ENCODE assay signal across 10 cellular contexts in genomic region chr19:23698711-23699520, GRCh38. TPM values are rescaled to one million over a fixed set of nuclear protein-coding genes. Genes with fewer than 3 reads are reported as not detected.
A peak's percentile ranks its signal among the peaks of the same experiment; 100 is the strongest.
DNase-seq lines count a peak whose midpoint lies in the region; ATAC-seq, FAIRE-seq and TF ChIP-seq lines count a peak whose summit lies in the region.
"Had no signal": no experiment of that assay in that cellular context is flagged by ENCODE, and none has a peak within 500 bp of the region (broad histone marks: within the 10 kb centered on the region; RNA-seq: fewer than 3 reads in every experiment).

No MANE protein-coding gene starts in this region.

- no peak overlapping the region for H3K4me3 Mint-ChIP-seq in astrocyte (ENCODE audit: unreplicated experiment)
- H3K4me3 Mint-ChIP-seq: stimulated activated naive B cell treated with anti-CD40 and anti-IgM and Interleukin-4, amounts not matched to agents 10 μg/mL and 1 μg/mL and 100 μg/mL, for 72 hours had no signal

- no peak for TF ChIP-seq CTCF in astrocyte (IDR thresholded peaks at IDR 0.05; ENCODE audit: insufficient read depth, low read depth, low read length)

- no peak overlapping the region for H2BK120ac ChIP-seq in neuronal stem cell (ENCODE audit: low read depth, low read length)

- no peaks in the 10 kb centered on the region for H3F3A ChIP-seq in GM23248 (ENCODE audit: insufficient read depth)

- peaks cover 9% of the 10 kb centered on the region for H3K9me3 Mint-ChIP-seq in astrocyte (ENCODE audit: unreplicated experiment)

- no peak overlapping the region for H3K14ac ChIP-seq in neuronal stem cell (ENCODE audit: low read length)

- H2BK15ac ChIP-seq in neuronal stem cell (ENCODE audit: low read length): no peak overlapping the region

- no peak overlapping the region for H3K4ac ChIP-seq in neuronal stem cell (ENCODE audit: low read length)

- H3K23ac ChIP-seq in neuronal stem cell (ENCODE audit: low read depth, low read length, poor library complexity): no peak overlapping the region

- 15 to 17% methylated on average over 6 of the region's 6 CpGs for WGBS in GM23248 (ENCODE audit: low coverage in 1 of 2, low lambda C conversion rate in 2 of 2, missing lambda C conversion rate in 2 of 2), 2 experiments
- WGBS in neuronal stem cell (ENCODE audit: extremely low coverage in 2 of 2, insufficient read length in 2 of 2, insufficient replicate concordance in 1 of 2), 2 donors: no CpG with 5 or more reads among the region's 6 CpGs

- H2BK5ac ChIP-seq in neuronal stem cell (ENCODE audit: low read length): no peak overlapping the region

- H3K4me1 ChIP-seq in GM23248 (ENCODE audit: insufficient read depth) (no peaks in the 10 kb centered on the region), astrocyte (ENCODE audit: insufficient read depth, low read length) (no peaks in the 10 kb centered on the region), neuronal stem cell (ENCODE audit: control insufficient read depth in 2 of 2, insufficient read depth in 1 of 2, low read depth in 1 of 2, low read length in 2 of 2) (no peaks in the 10 kb centered on the region)

- peak overlapping the region; percentile 41 for H3K27ac Mint-ChIP-seq in astrocyte (ENCODE audit: unreplicated experiment)
- H3K27ac Mint-ChIP-seq: stimulated activated naive B cell treated with anti-CD40 and anti-IgM and Interleukin-4, amounts not matched to agents 10 μg/mL and 1 μg/mL and 100 μg/mL, for 72 hours had no signal

- no peaks in the 10 kb centered on the region for H3K27me3 Mint-ChIP-seq in astrocyte (ENCODE audit: low read depth, unreplicated experiment)

- no peaks in the 10 kb centered on the region for H4K20me1 ChIP-seq in GM23248 (ENCODE audit: insufficient read depth)
- no peaks in the 10 kb centered on the region for H4K20me1 ChIP-seq in astrocyte (ENCODE audit: insufficient read depth, low read length)

- H3K4me3 ChIP-seq in GM23248 (no peak overlapping the region), astrocyte (ENCODE audit: insufficient read depth, low read depth, low read length) (no peak overlapping the region), neuronal stem cell (ENCODE audit: low read length in 2 of 2) (no peak overlapping the region)

- H3K9me3 ChIP-seq in GM23248 (ENCODE audit: low read depth) (no peaks in the 10 kb centered on the region), astrocyte (ENCODE audit: insufficient read depth, low read depth, low read length) (peaks cover 3% of the 10 kb centered on the region), neuronal stem cell (replicated peaks in 1 of 2; ENCODE audit: control insufficient read depth in 2 of 2, insufficient read depth in 1 of 2, low read depth in 1 of 2, low read length in 2 of 2) (peaks cover 0 to 3% of the 10 kb centered on the region in 2 donors)

- peaks cover 1% of the 10 kb centered on the region for H3K36me3 Mint-ChIP-seq in astrocyte (ENCODE audit: low read depth, unreplicated experiment)
- H3K36me3 Mint-ChIP-seq: stimulated activated naive B cell treated with anti-CD40 and anti-IgM and Interleukin-4, amounts not matched to agents 10 μg/mL and 1 μg/mL and 100 μg/mL, for 72 hours had no signal

- no peaks in the 10 kb centered on the region for H3K9me2 ChIP-seq in GM23248 (ENCODE audit: insufficient read depth)

- H4K8ac ChIP-seq in neuronal stem cell (ENCODE audit: low read depth, low read length): no peak overlapping the region

- H3K36me3 ChIP-seq in GM23248 (ENCODE audit: low read depth) (no peaks in the 10 kb centered on the region), astrocyte (ENCODE audit: insufficient read depth, low read length) (no peaks in the 10 kb centered on the region), neuronal stem cell (replicated peaks in 1 of 2; ENCODE audit: control insufficient read depth in 2 of 2, insufficient read depth in 2 of 2, low read length in 2 of 2) (no peaks in the 10 kb centered on the region)

- no peak overlapping the region for H3K27ac ChIP-seq in GM23248
- H3K27ac ChIP-seq in astrocyte (ENCODE audit: low read depth, low read length): no peak overlapping the region
- H3K27ac ChIP-seq in neuronal stem cell (replicated peaks; ENCODE audit: low read length): no peak overlapping the region

- no peak for ATAC-seq in GM21447 (IDR thresholded peaks at IDR 0.05; ENCODE audit: unreplicated experiment)
- ATAC-seq: stimulated activated naive B cell treated with anti-CD40 and anti-IgM and Interleukin-4, amounts not matched to agents 10 μg/mL and 1 μg/mL and 100 μg/mL, for 72 hours had no signal

- H3K9ac ChIP-seq in GM23248 (no peak overlapping the region), astrocyte (ENCODE audit: low read length) (no peak overlapping the region), neuronal stem cell (ENCODE audit: low read depth, low read length, poor library complexity) (no peak overlapping the region)

- no peak overlapping the region for H3K18ac ChIP-seq in neuronal stem cell (ENCODE audit: low read length)

- in situ Hi-C loops in GM23248 (cut with MboI): no loop called here

- H2AFZ ChIP-seq in GM23248: no peak overlapping the region
- no peak overlapping the region for H2AFZ ChIP-seq in astrocyte (ENCODE audit: low read depth, low read length)
- H2AFZ ChIP-seq in neuronal stem cell (ENCODE audit: low read length): peak overlapping the region; percentile 84

- no peaks in the 10 kb centered on the region for H3K79me2 ChIP-seq in GM23248 (ENCODE audit: insufficient read depth)
- no peaks in the 10 kb centered on the region for H3K79me2 ChIP-seq in astrocyte (ENCODE audit: insufficient read depth, low read length)

- H3K4me2 ChIP-seq in GM23248 (ENCODE audit: unreplicated experiment) (no peak overlapping the region), astrocyte (ENCODE audit: low read length) (no peak overlapping the region), neuronal stem cell (ENCODE audit: insufficient read depth, low read length, poor library complexity, severe bottlenecking) (no peak overlapping the region)

- H3K79me1 ChIP-seq in neuronal stem cell (ENCODE audit: low read depth, low read length): no peaks in the 10 kb centered on the region

- H3K4me1 Mint-ChIP-seq in astrocyte (ENCODE audit: low read depth, unreplicated experiment): peaks cover 7% of the 10 kb centered on the region
- H3K4me1 Mint-ChIP-seq: stimulated activated naive B cell treated with anti-CD40 and anti-IgM and Interleukin-4, amounts not matched to agents 10 μg/mL and 1 μg/mL and 100 μg/mL, for 72 hours had no signal

- no peak for FAIRE-seq in astrocyte (lab: Jason Lieb, UNC)

- DNase-seq in GM23248: peak; percentile 2
- peak; percentile 75 for DNase-seq in NCI-H146 (lab: John Stamatoyannopoulos, UW)
- no peak for DNase-seq in astrocyte (ENCODE audit: low read depth)
- no peak for DNase-seq in neuronal stem cell (ENCODE audit: low spot score)
- DNase-seq in ecto neural progenitor cell (ENCODE audit: low spot score): no peak
- no peak for DNase-seq in nucleus accumbens (lab: John Stamatoyannopoulos, UW)
- DNase-seq: HCEC 1CT; NCI-H2081; stimulated activated naive B cell treated with anti-CD40 and anti-IgM and Interleukin-4, amounts not matched to agents 10 μg/mL and 1 μg/mL and 100 μg/mL, for 72 hours had no signal

- no peak overlapping the region for H2BK12ac ChIP-seq in neuronal stem cell (ENCODE audit: low read length)

- H3K27me3 ChIP-seq in GM23248 (replicated peaks; ENCODE audit: insufficient read depth): no peaks in the 10 kb centered on the region
- no peaks in the 10 kb centered on the region for H3K27me3 ChIP-seq in astrocyte (ENCODE audit: insufficient read depth, low read length)
- H3K27me3 ChIP-seq in neuronal stem cell (ENCODE audit: control insufficient read depth in 3 of 3, insufficient read depth in 3 of 3, low read depth in 1 of 3, low read length in 3 of 3): no peaks in the 10 kb centered on the region

- no peak overlapping the region for H2AK5ac ChIP-seq in neuronal stem cell (ENCODE audit: low read depth, low read length)

- no peak overlapping the region for H4K91ac ChIP-seq in neuronal stem cell (ENCODE audit: low read depth, low read length, poor library complexity)

RNA-seq across cellular contexts. Expression of gene ZNF675, which starts 11.9 kb away (rescaled TPM):
- total RNA-seq in GM23248 (2014; rRNA removed; shearing (Covaris generic)): 10.6 and 13.3 TPM in 2 replicates
- polyA plus RNA-seq in GM23248 (2016; fragmentation: Nextera tagmentation; extraction: Ambion mirVana): 2.5 and 3.5 TPM in 2 replicates
- total RNA-seq in astrocyte: 12.8 and 15.5 TPM in 2 replicates
- 17.8 TPM for polyA plus RNA-seq in neuronal stem cell (2013, experiment 1 of 2)
- polyA plus RNA-seq in neuronal stem cell (2013, experiment 2 of 2): 16.5 TPM

RNA-seq across cellular contexts. Expression of gene ZNF681, which starts 59.8 kb away (rescaled TPM):
- 0.32 and 10.2 TPM in 2 replicates for total RNA-seq in GM23248 (2014; rRNA removed; shearing (Covaris generic))
- 0.38 and 1.1 TPM in 2 replicates for polyA plus RNA-seq in GM23248 (2016; fragmentation: Nextera tagmentation; extraction: Ambion mirVana)
- 1.3 and 3.1 TPM in 2 replicates for total RNA-seq in astrocyte
- polyA plus RNA-seq in neuronal stem cell (2013, experiment 1 of 2): 4.2 TPM
- polyA plus RNA-seq in neuronal stem cell (2013, experiment 2 of 2): 4.7 TPM

Comparison
In these comparisons a context has a peak if more than half of its experiments do, and no peak if none do; other contexts are left out.
1. DNase-seq: peak in GM23248 (single experiment) and NCI-H146 (single experiment); none in astrocyte (single experiment), neuronal stem cell (single experiment), ecto neural progenitor cell (single experiment) and nucleus accumbens (0 of 56).